ENCODE assay signal across 18 cellular contexts in the genomic region with DNA sequence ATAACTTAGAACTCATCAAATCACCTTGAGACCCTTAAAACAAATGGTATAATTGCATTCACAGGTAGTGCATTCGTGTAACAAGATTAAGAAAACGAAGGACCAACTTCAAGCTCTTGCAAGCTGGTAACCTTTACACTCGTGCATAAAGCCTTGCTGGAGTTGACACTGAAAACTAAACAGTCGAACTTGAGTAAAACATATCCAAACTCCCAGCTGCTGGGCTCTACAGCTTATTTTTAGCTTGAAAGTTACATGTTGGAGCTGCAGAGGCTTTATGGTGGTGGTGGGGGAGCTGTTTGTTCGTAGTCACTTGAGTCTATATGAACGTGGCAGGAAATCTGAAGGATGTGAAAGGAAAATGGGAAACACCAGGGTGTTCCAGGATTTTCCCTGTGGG. TPM values are rescaled to one million over a fixed set of nuclear protein-coding genes. Genes with fewer than 3 reads are reported as not detected.
DNase-seq lines count a peak whose midpoint lies in the region; ATAC-seq, FAIRE-seq and TF ChIP-seq lines count a peak whose summit lies in the region.
"Had no signal": no experiment of that assay in that cellular context is flagged by ENCODE, and none has a peak within 500 bp of the region (broad histone marks: within the 10 kb centered on the region; RNA-seq: fewer than 3 reads in every experiment).

No MANE protein-coding gene starts in this region.

- no peaks in the 10 kb centered on the region for H3K9me3 Mint-ChIP-seq in activated naive CD8-positive, alpha-beta T cell treated with anti-CD3 and anti-CD28 coated beads, Interleukin-2, amount 50 U/mL, for 24 hours
- H3K9me3 Mint-ChIP-seq in nephron: no peaks in the 10 kb centered on the region
- H3K9me3 Mint-ChIP-seq: neural progenitor cell had no signal

- no peak overlapping the region for H3K4me2 ChIP-seq in HepG2 (ENCODE audit: low read depth, low read length)

- H3K4me3 Mint-ChIP-seq in activated naive CD8-positive, alpha-beta T cell treated with anti-CD3 and anti-CD28 coated beads, Interleukin-2, amount 50 U/mL, for 24 hours: no peak overlapping the region
- H3K4me3 Mint-ChIP-seq in nephron: peak overlapping the region; percentile 86 to 95 (median 89)

- TF ChIP-seq POLR2A in HepG2 (IDR thresholded peaks at IDR 0.05; ENCODE audit: insufficient read depth in 1 of 2, low read depth in 2 of 2, low read length in 2 of 2): no peak
- TF ChIP-seq POLR2A in right lobe of liver (IDR thresholded peaks at IDR 0.05): no peak
- TF ChIP-seq POLR2A in breast epithelium (IDR thresholded peaks at IDR 0.05): no peak

- H3K9ac ChIP-seq in HepG2 (ENCODE audit: insufficient read depth, low read depth, low read length): no peak overlapping the region
- H3K9ac ChIP-seq: GM23248, neural progenitor cell had no signal

- peak overlapping the region; percentile 97 for H3K27ac Mint-ChIP-seq in activated naive CD8-positive, alpha-beta T cell treated with anti-CD3 and anti-CD28 coated beads, Interleukin-2, amount 50 U/mL, for 24 hours
- peak overlapping the region; percentile 99 to 100 (median 99) for H3K27ac Mint-ChIP-seq in nephron
- H3K27ac Mint-ChIP-seq: neural progenitor cell had no signal

- CTCF ChIA-PET in HepG2 (lab: Yijun Ruan, JAX; ENCODE audit: low intra/inter-chr PET ratio, low total read pairs): no interaction called here

- H3K4me3 ChIP-seq in HepG2 (replicated peaks in 1 of 3; ENCODE audit: insufficient read depth in 1 of 3, low read depth in 2 of 3, low read length in 3 of 3) (no peak overlapping the region), right lobe of liver (no peak overlapping the region), breast epithelium (no peak overlapping the region)
- H3K4me3 ChIP-seq: GM23248, neural progenitor cell, upper lobe of right lung had no signal

- H3K36me3 ChIP-seq in HepG2 (replicated peaks in 1 of 2; ENCODE audit: control insufficient read depth in 1 of 2, insufficient read depth in 2 of 2, low read length in 2 of 2): peaks cover 4 to 10% of the 10 kb centered on the region in 2 experiments; a peak in 4 of 5 replicates
- peaks cover 0 to 4% (median 2%) of the 10 kb centered on the region in 4 donors for H3K36me3 ChIP-seq in right lobe of liver
- H3K36me3 ChIP-seq in breast epithelium: no peaks in the 10 kb centered on the region
- H3K36me3 ChIP-seq: neural progenitor cell had no signal

- in situ Hi-C loops in HepG2 (cut with HindIII; ENCODE audit: extremely low pct_ligation_motif_present, low pct_unique_long_range_greater_than_20kb): no loop called here

- TF ChIP-seq CTCF in HepG2 (CRISPR knock-in tag; IDR thresholded peaks at IDR 0.05) (no peak), right lobe of liver (IDR thresholded peaks at IDR 0.05) (no peak), nephron (IDR thresholded peaks at IDR 0.05; ENCODE audit: unreplicated experiment in 3 of 3) (no peak), breast epithelium (IDR thresholded peaks at IDR 0.05) (no peak)

- H2AFZ ChIP-seq in HepG2 (ENCODE audit: low read length): no peak overlapping the region
- H2AFZ ChIP-seq: GM23248, neural progenitor cell had no signal

- DNase-seq in HepG2 (ENCODE audit: low spot score) (no peak), right lobe of liver (no peak), breast epithelium (ENCODE audit: low spot score in 2 of 2) (no peak)
- DNase-seq in activated naive CD8-positive, alpha-beta T cell treated with anti-CD3 and anti-CD28 coated beads, Interleukin-2, amount 50 U/mL, for 24 hours: no peak
- no peak for DNase-seq in stimulated activated CD4-positive, alpha-beta T cell treated with anti-CD3 and anti-CD28 coated beads, Interleukin-4, amount 100 ng/mL, for 4 hours
- DNase-seq: activated CD8-positive, alpha-beta memory T cell treated with anti-CD3 and anti-CD28 coated beads for 24 hours; aorta; GM23248; IMR-90; NCI-H187; NCI-H446; NK-92 treated with Interleukin-12 subunit alpha and Interleukin-12 subunit beta, amount 100 ng/mL, for 24 hours; RPMI8226; upper lobe of right lung had no signal

- FAIRE-seq in HepG2 (lab: Jason Lieb, UNC): no peak
- FAIRE-seq: islet of Langerhans had no signal

- H4K20me1 ChIP-seq in HepG2 (ENCODE audit: insufficient read depth, low read length): 0 out of 2 replicates have a peak, but pooled peaks cover 8% of the 10 kb centered on the region

- H3K27me3 ChIP-seq in HepG2 (ENCODE audit: control insufficient read depth in 1 of 2, insufficient read depth in 2 of 2, low read length in 2 of 2) (no peaks in the 10 kb centered on the region), right lobe of liver (no peaks in the 10 kb centered on the region), breast epithelium (no peaks in the 10 kb centered on the region)
- H3K27me3 ChIP-seq: neural progenitor cell, upper lobe of right lung had no signal

- H3K4me1 ChIP-seq in HepG2 (ENCODE audit: insufficient read depth, low read length): peaks cover 89% of the 10 kb centered on the region
- H3K4me1 ChIP-seq in right lobe of liver: peaks cover 0 to 24% (median 3%) of the 10 kb centered on the region in 4 donors
- peaks cover 4 to 15% of the 10 kb centered on the region in 2 donors for H3K4me1 ChIP-seq in breast epithelium

- ATAC-seq in HepG2: no peak
- ATAC-seq in right lobe of liver: no peak
- no peak for ATAC-seq in activated naive CD8-positive, alpha-beta T cell treated with anti-CD3 and anti-CD28 coated beads, Interleukin-2, amount 50 U/mL, for 24 hours
- no peak for ATAC-seq in HG02763 (IDR thresholded peaks at IDR 0.05; ENCODE audit: unreplicated experiment)
- ATAC-seq: upper lobe of right lung had no signal

- peaks cover 71% of the 10 kb centered on the region for H3K4me1 Mint-ChIP-seq in activated naive CD8-positive, alpha-beta T cell treated with anti-CD3 and anti-CD28 coated beads, Interleukin-2, amount 50 U/mL, for 24 hours
- peaks cover 84% of the 10 kb centered on the region for H3K4me1 Mint-ChIP-seq in nephron

- intact Hi-C loops in HepG2 (cut with micrococcal nuclease; ENCODE audit: unreplicated experiment): no loop called here
- intact Hi-C loops in right lobe of liver (cut with DNase I): no loop called here
- intact Hi-C loops in breast epithelium (cut with DNase I; ENCODE audit: low total_unique reads): no loop called here

- BruUV-seq in HepG2 (replicated peaks; lab: Mats Ljungman, UMichigan): no TSS peak

- peaks cover 18% of the 10 kb centered on the region for H3K36me3 Mint-ChIP-seq in activated naive CD8-positive, alpha-beta T cell treated with anti-CD3 and anti-CD28 coated beads, Interleukin-2, amount 50 U/mL, for 24 hours (ENCODE audit: low read depth)
- H3K36me3 Mint-ChIP-seq in nephron (ENCODE audit: low read depth): peaks cover 12% of the 10 kb centered on the region

- no peak for TF ChIP-seq RAD21 in HepG2 (CRISPR knock-in tag; IDR thresholded peaks at IDR 0.05)

- no peaks in the 10 kb centered on the region for H3K27me3 Mint-ChIP-seq in activated naive CD8-positive, alpha-beta T cell treated with anti-CD3 and anti-CD28 coated beads, Interleukin-2, amount 50 U/mL, for 24 hours
- H3K27me3 Mint-ChIP-seq in nephron (ENCODE audit: low read depth): peaks cover 4% of the 10 kb centered on the region

- H3K27ac ChIP-seq in HepG2 (ENCODE audit: extremely low read length, insufficient read depth, low read length) (peak overlapping the region; percentile 23), right lobe of liver (no peak overlapping the region), breast epithelium (no peak overlapping the region)
- H3K27ac ChIP-seq: GM23248, neural progenitor cell, upper lobe of right lung had no signal

- no peaks in the 10 kb centered on the region for H3K9me3 ChIP-seq in HepG2 (ENCODE audit: low read length)
- no peaks in the 10 kb centered on the region for H3K9me3 ChIP-seq in right lobe of liver
- H3K9me3 ChIP-seq in breast epithelium: no peaks in the 10 kb centered on the region
- H3K9me3 ChIP-seq: upper lobe of right lung had no signal

- WGBS in HepG2 (ENCODE audit: low lambda C conversion rate): 64% methylated on average over 6 of the region's 6 CpGs
- 86% methylated on average over 6 of the region's 6 CpGs for WGBS in right lobe of liver (ENCODE audit: insufficient coverage, low coverage, low lambda C conversion rate, missing lambda C conversion rate)

- H3K79me2 ChIP-seq in HepG2 (ENCODE audit: insufficient read depth, low read length): peaks cover 23% of the 10 kb centered on the region

- TF ChIP-seq EP300 in HepG2 (IDR thresholded peaks at IDR 0.05; ENCODE audit: low read depth in 2 of 2, low read length in 2 of 2): no peak
- no peak for TF ChIP-seq EP300 in HepG2 (CRISPR knock-in tag; IDR thresholded peaks at IDR 0.05; ENCODE audit: borderline replicate concordance)

- POLR2A ChIA-PET in HepG2 (lab: Yijun Ruan, JAX): interaction anchor here (3.7 kb wide), 1 partner anchor 10 kb away, joined by 26 read pairs; no protein-coding TSS in a partner anchor

RNA-seq across cellular contexts. Expression of a gene that starts 2.7 kb away (rescaled TPM):
- 106 and 120 TPM in 2 replicates for total RNA-seq in HepG2 (2016; rRNA removed; fragmentation: Illumina TruSeq; extraction: Trizol)
- 50.7 and 51.7 TPM in 2 replicates for total RNA-seq in HepG2 (2016; cell fraction: cytosol; rRNA removed; fragmentation: Illumina TruSeq; extraction: Trizol; ENCODE audit: low read depth)
- 98.1 and 109 TPM in 2 replicates for total RNA-seq in HepG2 (2016; cell fraction: insoluble cytoplasmic fraction; rRNA removed; fragmentation: Illumina TruSeq; extraction: Trizol)
- 54.9 and 56.0 TPM in 2 replicates for total RNA-seq in HepG2 (2016; cell fraction: membrane; rRNA removed; fragmentation: Illumina TruSeq; extraction: Trizol)
- total RNA-seq in HepG2 (2016; cell fraction: nucleus; rRNA removed; fragmentation: Illumina TruSeq; extraction: Trizol): 57.3 and 65.4 TPM in 2 replicates
- 198 and 199 TPM in 2 replicates for polyA plus RNA-seq in HepG2 (2011; rRNA removed)
- 187 and 226 TPM in 2 replicates for polyA plus RNA-seq in HepG2 (2011; cell fraction: cytosol; rRNA removed)
- polyA plus RNA-seq in HepG2 (2011; cell fraction: nucleus; rRNA removed): 166 and 177 TPM in 2 replicates
- polyA plus RNA-seq in HepG2 (2012): 117 and 122 TPM in 2 replicates
- 33.9 and 35.4 TPM in 2 replicates for polyA plus RNA-seq in HepG2 (2016; cell fraction: cytosol; fragmentation: Illumina TruSeq; extraction: Trizol; ENCODE audit: low read depth)
- 136 and 179 TPM in 2 replicates for polyA plus RNA-seq in HepG2 (2016; cell fraction: insoluble cytoplasmic fraction; fragmentation: Illumina TruSeq; extraction: Trizol; ENCODE audit: low read depth)
- polyA plus RNA-seq in HepG2 (2016; cell fraction: membrane; fragmentation: Illumina TruSeq; extraction: Trizol; ENCODE audit: low read depth): 47.7 and 51.7 TPM in 2 replicates
- polyA plus RNA-seq in HepG2 (2016; cell fraction: nucleus; fragmentation: Illumina TruSeq; extraction: Trizol; ENCODE audit: insufficient read depth, low read depth): 118 and 124 TPM in 2 replicates
- 149 and 296 TPM in 2 replicates for polyA minus RNA-seq in HepG2 (2011; rRNA and poly(A)+ RNA removed; ENCODE audit: low replicate concordance)
- 111 and 136 TPM in 2 replicates for polyA minus RNA-seq in HepG2 (2011; cell fraction: cytosol; rRNA and poly(A)+ RNA removed)
- 82.2 and 96.2 TPM in 2 replicates for polyA minus RNA-seq in HepG2 (2011; cell fraction: nucleus; rRNA and poly(A)+ RNA removed)
- total RNA-seq in right lobe of liver: 100 to 1,000 TPM in 1 of 6 experiments, 10 to 100 TPM in 5; 65.1 to 149 (median 76.4) TPM
- 100 to 1,000 TPM in 2 of 3 donors, 10 to 100 TPM in 1; 93.9 to 142 (median 127) TPM for total RNA-seq in breast epithelium
